In the genomic region with DNA sequence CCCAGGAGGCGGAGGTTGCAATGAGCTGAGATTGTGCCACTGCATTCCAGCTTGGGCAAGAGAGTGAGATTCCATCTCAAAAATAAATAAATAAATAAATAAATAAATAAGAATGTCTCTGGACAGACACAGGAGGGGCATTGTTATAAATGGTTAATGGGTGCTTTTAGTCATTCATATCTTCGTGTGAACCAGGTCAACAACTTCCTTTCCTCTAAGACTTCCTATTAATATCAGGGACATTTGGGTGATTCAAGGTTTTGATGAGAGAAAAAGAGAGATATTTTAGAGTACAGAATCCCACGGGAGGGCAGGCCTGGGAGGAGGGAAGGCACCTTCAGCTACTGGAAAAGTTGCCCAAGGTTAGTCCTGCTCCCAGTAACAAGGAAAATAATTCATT, we compare ENCODE assay signal across 10 cellular contexts.
"Had no signal": no experiment of that assay in that cellular context is flagged by ENCODE, and none has a peak within 500 bp of the region (broad histone marks: within the 10 kb centered on the region; RNA-seq: fewer than 3 reads in every experiment).

No MANE protein-coding gene starts in this region.

- H3K27ac ChIP-seq: GM23248, HL-60 had no signal

- H3K36me3 ChIP-seq: HAP-1 had no signal

- H3K4me3 ChIP-seq: GM23248, HAP-1, K562 had no signal

- H3K4me1 ChIP-seq: HAP-1 had no signal

- ATAC-seq: HCT116, HepG2, K562 had no signal

- H3K9me3 Mint-ChIP-seq: HFFc6 had no signal

- DNase-seq: GM23248, GOT3, H7, HFFc6, IMR-90 had no signal

- H3K4me3 Mint-ChIP-seq: HFFc6 had no signal

- H3K9me3 ChIP-seq: HAP-1 had no signal

- H3K9ac ChIP-seq: GM23248 had no signal

- H3K27ac Mint-ChIP-seq: HFFc6 had no signal

- FAIRE-seq: HepG2, K562 had no signal
